18 cellular contexts compared by ENCODE assay signal in the genomic region with DNA sequence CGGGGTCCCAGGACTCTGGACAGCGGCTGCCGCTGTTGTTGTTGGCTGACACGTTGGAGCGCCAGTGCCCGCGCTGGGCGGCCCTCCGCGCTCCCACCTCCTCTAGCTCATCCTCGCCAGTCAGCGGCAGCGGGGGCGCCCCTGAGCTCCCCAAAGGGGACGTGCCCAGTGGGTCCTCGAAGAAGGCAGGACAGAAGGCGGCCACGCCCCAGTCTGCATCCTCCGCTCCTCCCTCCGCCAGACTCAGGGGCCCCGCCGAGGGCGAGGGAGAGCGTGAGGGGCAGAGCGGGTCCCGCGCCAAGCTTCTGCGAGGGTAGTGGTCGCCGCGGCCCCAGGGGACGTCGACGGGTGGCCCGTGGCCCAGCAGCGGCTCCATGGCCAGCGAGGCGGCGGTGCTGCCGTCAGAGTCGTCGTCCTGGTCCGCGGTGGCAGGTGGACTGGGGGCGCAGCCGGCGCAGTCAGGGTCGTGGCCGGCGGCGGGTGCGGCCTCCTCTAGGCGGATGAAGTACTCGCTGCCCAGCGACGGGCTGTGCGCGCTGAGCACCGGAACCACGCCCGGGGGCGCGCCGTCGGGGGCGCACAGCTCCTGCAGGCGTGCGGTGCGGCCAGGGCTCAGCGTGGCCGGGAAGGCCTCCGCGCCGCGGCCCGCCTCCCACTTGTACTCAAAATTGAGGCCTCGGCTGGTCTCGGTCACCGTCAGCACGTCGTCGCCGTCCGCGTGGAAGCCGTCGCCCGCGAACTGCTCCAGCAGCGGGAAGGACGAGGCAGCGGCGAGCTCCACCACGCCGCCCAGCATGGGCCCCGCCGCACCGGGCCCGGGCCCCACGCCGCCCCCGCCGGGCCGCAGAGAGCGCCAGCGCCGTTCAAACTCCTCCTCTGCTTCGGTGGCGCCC. TPM values are rescaled to one million over a fixed set of nuclear protein-coding genes. Genes with fewer than 3 reads are reported as not detected.
A peak's percentile ranks its signal among the peaks of the same experiment; 100 is the strongest.
DNase-seq lines count a peak whose midpoint lies in the region; ATAC-seq and TF ChIP-seq lines count a peak whose summit lies in the region.
"Had no signal": no experiment of that assay in that cellular context is flagged by ENCODE, and none has a peak within 500 bp of the region (broad histone marks: within the 10 kb centered on the region; RNA-seq: fewer than 3 reads in every experiment).

No MANE protein-coding gene starts in this region.

- H4K8ac ChIP-seq in neuronal stem cell (ENCODE audit: low read depth, low read length): no peak overlapping the region

- no TSS peak for BruUV-seq in HCT116 (replicated peaks; lab: Mats Ljungman, UMichigan)

- WGBS in endodermal cell (ENCODE audit: insufficient coverage in 1 of 2, insufficient read length in 1 of 2), 2 experiments: 94% methylated on average over 78 to 109 of the region's 109 CpGs
- WGBS in neuronal stem cell (ENCODE audit: extremely low coverage in 2 of 2, insufficient read length in 2 of 2, insufficient replicate concordance in 1 of 2), 2 donors: no CpG with 5 or more reads among the region's 109 CpGs

- TF ChIP-seq CTCF in 22Rv1 (IDR thresholded peaks at IDR 0.05) (peak; percentile 11; the same call in 1 of the 2 replicates), HCT116 (IDR thresholded peaks at IDR 0.05 in 2 of 3, conservative IDR thresholded peaks at IDR 0.05 in 1 of 3; ENCODE audit: borderline replicate concordance in 1 of 3, insufficient read depth in 1 of 3, low read depth in 2 of 3, low read length in 2 of 3) (no peak), endodermal cell (conservative IDR thresholded peaks at IDR 0.05) (no peak), osteocyte (IDR thresholded peaks at IDR 0.05) (no peak)

- H4K91ac ChIP-seq in neuronal stem cell (ENCODE audit: low read depth, low read length, poor library complexity): no peak overlapping the region

- H3K4me2 ChIP-seq in HCT116 (ENCODE audit: low read length): no peak overlapping the region
- H3K4me2 ChIP-seq in neuronal stem cell (ENCODE audit: insufficient read depth, low read length, poor library complexity, severe bottlenecking): peak overlapping the region; percentile 11

- no peaks in the 10 kb centered on the region for H3K9me2 ChIP-seq in HCT116 (ENCODE audit: insufficient read depth)

- H3K4ac ChIP-seq in neuronal stem cell (ENCODE audit: low read length): no peak overlapping the region

- H2BK12ac ChIP-seq in neuronal stem cell (ENCODE audit: low read length): no peak overlapping the region

- H3K23ac ChIP-seq in neuronal stem cell (ENCODE audit: low read depth, low read length, poor library complexity): peak overlapping the region; percentile 85

- H3K27ac Mint-ChIP-seq in endodermal cell (no peak overlapping the region), osteocyte (ENCODE audit: unreplicated experiment) (no peak overlapping the region), immature natural killer cell (no peak overlapping the region)
- H3K27ac Mint-ChIP-seq: CD4-positive, CD25-positive, alpha-beta regulatory T cell had no signal

- peak overlapping the region; percentile 75 for H3K14ac ChIP-seq in neuronal stem cell (ENCODE audit: low read length)

- H3K4me1 Mint-ChIP-seq in endodermal cell (no peaks in the 10 kb centered on the region), osteocyte (ENCODE audit: unreplicated experiment) (no peaks in the 10 kb centered on the region), immature natural killer cell (peaks cover 0 to 1% of the 10 kb centered on the region in 2 donors)
- no peaks in the 10 kb centered on the region for H3K4me1 Mint-ChIP-seq in activated T-cell treated with anti-CD3 and anti-CD28 coated beads, Interleukin-2, amount 50 U/mL, for 4 hours (ENCODE audit: low read depth)

- POLR2A ChIA-PET in HCT116 (lab: Charles Lee): no interaction called here

- H2BK15ac ChIP-seq in neuronal stem cell (ENCODE audit: low read length): peak overlapping the region; percentile 37

- TF ChIP-seq POLR2A in HCT116 (IDR thresholded peaks at IDR 0.05; ENCODE audit: borderline replicate concordance, extremely low read depth, insufficient read depth, insufficient read length): no peak

- DNase-seq in HCT116 (ENCODE audit: low read depth, low spot score) (no peak), endodermal cell (peak; percentile 79), neuronal stem cell (ENCODE audit: low spot score) (no peak), osteocyte (ENCODE audit: extremely low spot score, unreplicated experiment) (no peak), immature natural killer cell (no peak)
- no peak for DNase-seq in activated T-cell treated with anti-CD3 and anti-CD28 coated beads, Interleukin-2, amount 50 U/mL, for 4 hours
- DNase-seq: BE2C; CD4-positive, CD25-positive, alpha-beta regulatory T cell; COR-L47; DMS 273 treated with DMSO at 0.1 percent for 48 hours; NCI-H1105; NCI-H1694; NCI-H82; OCI-M1; Right ventricle myocardium superior had no signal

- no peak overlapping the region for H2BK120ac ChIP-seq in neuronal stem cell (ENCODE audit: low read depth, low read length)

- H3K4me1 ChIP-seq in HCT116 (ENCODE audit: control insufficient read depth in 1 of 2, insufficient read depth in 2 of 2, low read length in 2 of 2) (peaks cover 10 to 27% of the 10 kb centered on the region in 2 experiments), endodermal cell (ENCODE audit: control insufficient read depth, insufficient read depth, low read length) (no peaks in the 10 kb centered on the region), neuronal stem cell (ENCODE audit: control insufficient read depth in 2 of 2, insufficient read depth in 1 of 2, low read depth in 1 of 2, low read length in 2 of 2) (peaks cover under 1 to 5% of the 10 kb centered on the region in 2 donors)

- no peaks in the 10 kb centered on the region for H4K20me1 ChIP-seq in HCT116 (ENCODE audit: insufficient read depth)

- H3K9me3 Mint-ChIP-seq in endodermal cell: no peaks in the 10 kb centered on the region
- no peaks in the 10 kb centered on the region for H3K9me3 Mint-ChIP-seq in osteocyte (ENCODE audit: unreplicated experiment)
- no peaks in the 10 kb centered on the region for H3K9me3 Mint-ChIP-seq in immature natural killer cell
- H3K9me3 Mint-ChIP-seq in activated T-cell treated with anti-CD3 and anti-CD28 coated beads, Interleukin-2, amount 50 U/mL, for 4 hours: no peaks in the 10 kb centered on the region

- H3K4me3 Mint-ChIP-seq in endodermal cell: no peak overlapping the region
- no peak overlapping the region for H3K4me3 Mint-ChIP-seq in osteocyte (ENCODE audit: unreplicated experiment)
- no peak overlapping the region for H3K4me3 Mint-ChIP-seq in immature natural killer cell
- H3K4me3 Mint-ChIP-seq in activated T-cell treated with anti-CD3 and anti-CD28 coated beads, Interleukin-2, amount 50 U/mL, for 4 hours: no peak overlapping the region
- H3K4me3 Mint-ChIP-seq: CD4-positive, CD25-positive, alpha-beta regulatory T cell had no signal

- ATAC-seq in HCT116: no peak
- ATAC-seq in activated T-cell treated with anti-CD3 and anti-CD28 coated beads, Interleukin-2, amount 50 U/mL, for 4 hours: no peak
- ATAC-seq in HG03565 (IDR thresholded peaks at IDR 0.05; ENCODE audit: unreplicated experiment): no peak

- no peak for TF ChIP-seq RAD21 in HCT116 (IDR thresholded peaks at IDR 0.05; ENCODE audit: low read depth)

- no peak overlapping the region for H3K4me3 ChIP-seq in HCT116 (replicated peaks in 1 of 2; ENCODE audit: low read depth in 1 of 2, low read length in 2 of 2)
- H3K4me3 ChIP-seq in endodermal cell (ENCODE audit: low read length): no peak overlapping the region
- H3K4me3 ChIP-seq in neuronal stem cell (ENCODE audit: low read length in 2 of 2): no peak overlapping the region

- RAD21 ChIA-PET in HCT116 (lab: Charles Lee; ENCODE audit: low non-redundant PET in 1 of 2, low total read pairs in 2 of 2, uncharacterized antibody in 2 of 2, unreplicated experiment in 2 of 2): no interaction called here

- H3K79me2 ChIP-seq in HCT116 (ENCODE audit: insufficient read depth, low read length): peaks cover 12% of the 10 kb centered on the region; the same call in 1 of the 2 replicates

- H2AFZ ChIP-seq in HCT116 (ENCODE audit: low read depth, low read length, poor library complexity, severe bottlenecking) (no peak overlapping the region), neuronal stem cell (ENCODE audit: low read length) (no peak overlapping the region)

- peak overlapping the region; percentile 75 for H2BK5ac ChIP-seq in neuronal stem cell (ENCODE audit: low read length)

- H3K36me3 ChIP-seq in HCT116 (ENCODE audit: control insufficient read depth in 1 of 2, insufficient read depth in 2 of 2, low read length in 2 of 2) (no peaks in the 10 kb centered on the region), endodermal cell (ENCODE audit: control insufficient read depth, insufficient read depth, low read length) (no peaks in the 10 kb centered on the region), neuronal stem cell (replicated peaks in 1 of 2; ENCODE audit: control insufficient read depth in 2 of 2, insufficient read depth in 2 of 2, low read length in 2 of 2) (no peaks in the 10 kb centered on the region)
- H3K36me3 ChIP-seq: BE2C had no signal

- H3K36me3 Mint-ChIP-seq in endodermal cell (ENCODE audit: low read depth): no peaks in the 10 kb centered on the region
- H3K36me3 Mint-ChIP-seq in osteocyte (ENCODE audit: unreplicated experiment): no peaks in the 10 kb centered on the region
- no peaks in the 10 kb centered on the region for H3K36me3 Mint-ChIP-seq in immature natural killer cell
- no peaks in the 10 kb centered on the region for H3K36me3 Mint-ChIP-seq in activated T-cell treated with anti-CD3 and anti-CD28 coated beads, Interleukin-2, amount 50 U/mL, for 4 hours (ENCODE audit: insufficient read depth)
- H3K36me3 Mint-ChIP-seq: CD4-positive, CD25-positive, alpha-beta regulatory T cell had no signal

- H3K9me3 ChIP-seq in HCT116 (ENCODE audit: control insufficient read depth in 1 of 2, insufficient read depth in 1 of 2, low read depth in 1 of 2, low read length in 2 of 2) (no peaks in the 10 kb centered on the region), endodermal cell (ENCODE audit: control insufficient read depth, low read length) (no peaks in the 10 kb centered on the region), neuronal stem cell (replicated peaks in 1 of 2; ENCODE audit: control insufficient read depth in 2 of 2, insufficient read depth in 1 of 2, low read depth in 1 of 2, low read length in 2 of 2) (no peaks in the 10 kb centered on the region)
- H3K9me3 ChIP-seq: BE2C had no signal

- no peak overlapping the region for H3K9ac ChIP-seq in HCT116 (ENCODE audit: low read length)
- no peak overlapping the region for H3K9ac ChIP-seq in endodermal cell (ENCODE audit: extremely low read depth, low read length, poor library complexity, severe bottlenecking)
- H3K9ac ChIP-seq in neuronal stem cell (ENCODE audit: low read depth, low read length, poor library complexity): no peak overlapping the region

- peak overlapping the region; percentile 76 for H3K18ac ChIP-seq in neuronal stem cell (ENCODE audit: low read length)

- CTCF ChIA-PET in HCT116 (lab: Charles Lee): interaction anchor here (1.0 kb wide), 1 partner anchor 133 kb away, joined by 3 read pairs; no protein-coding TSS in a partner anchor

- intact Hi-C loops in HCT116 (cut with micrococcal nuclease): no loop called here

- no peaks in the 10 kb centered on the region for H3K27me3 ChIP-seq in HCT116 (ENCODE audit: insufficient read depth, low read length)
- no peaks in the 10 kb centered on the region for H3K27me3 ChIP-seq in endodermal cell (ENCODE audit: control insufficient read depth, insufficient read depth, low read length, poor library complexity, severe bottlenecking)
- H3K27me3 ChIP-seq in neuronal stem cell (ENCODE audit: control insufficient read depth in 3 of 3, insufficient read depth in 3 of 3, low read depth in 1 of 3, low read length in 3 of 3): peaks cover 0 to 25% (median 0%) of the 10 kb centered on the region in 3 experiments
- H3K27me3 ChIP-seq: BE2C had no signal

- H3K27ac ChIP-seq in 22Rv1: no peak overlapping the region
- peak overlapping the region; percentile 8; the same call in 1 of the 2 replicates for H3K27ac ChIP-seq in HCT116 (ENCODE audit: low read depth, low read length)
- H3K27ac ChIP-seq in endodermal cell (ENCODE audit: low read depth, low read length): no peak overlapping the region
- no peak overlapping the region for H3K27ac ChIP-seq in neuronal stem cell (replicated peaks; ENCODE audit: low read length)

- H3K27me3 Mint-ChIP-seq in endodermal cell (ENCODE audit: insufficient read depth) (no peaks in the 10 kb centered on the region), osteocyte (ENCODE audit: unreplicated experiment) (no peaks in the 10 kb centered on the region), immature natural killer cell (ENCODE audit: low read depth in 3 of 3) (peaks cover 0 to 3% (median 0%) of the 10 kb centered on the region in 3 donors)
- H3K27me3 Mint-ChIP-seq in activated T-cell treated with anti-CD3 and anti-CD28 coated beads, Interleukin-2, amount 50 U/mL, for 4 hours (ENCODE audit: low read depth): no peaks in the 10 kb centered on the region
- H3K27me3 Mint-ChIP-seq: CD4-positive, CD25-positive, alpha-beta regulatory T cell had no signal

- no peak overlapping the region for H2AK5ac ChIP-seq in neuronal stem cell (ENCODE audit: low read depth, low read length)

- peaks cover 5% of the 10 kb centered on the region for H3K79me1 ChIP-seq in neuronal stem cell (ENCODE audit: low read depth, low read length)

RNA-seq across cellular contexts. Expression of a gene that starts 43.2 kb away (rescaled TPM):
- total RNA-seq in HCT116 (2021; ENCODE audit: unreplicated experiment) (not detected), endodermal cell (not detected), osteocyte (not detected in 2 replicates)
- 0.04 TPM in 1 of 2 replicates, not detected in the other for polyA plus RNA-seq in HCT116 (2012)
- not detected for polyA plus RNA-seq in endodermal cell (2013, experiment 1 of 2)
- polyA plus RNA-seq in endodermal cell (2013, experiment 2 of 2): not detected
- 0.06 TPM for polyA plus RNA-seq in neuronal stem cell (2013, experiment 1 of 2)
- polyA plus RNA-seq in neuronal stem cell (2013, experiment 2 of 2): 0.04 TPM
- not detected for polyA plus RNA-seq in immature natural killer cell
- total RNA-seq in activated T-cell treated with anti-CD3 and anti-CD28 coated beads, Interleukin-2, amount 50 U/mL, for 4 hours: not detected
- total RNA-seq: CD4-positive, CD25-positive, alpha-beta regulatory T cell; NCI-H460; Right ventricle myocardium superior had no signal
- polyA plus RNA-seq: CD4-positive, CD25-positive, alpha-beta regulatory T cell had no signal

RNA-seq across cellular contexts. Expression of a gene that starts 43.9 kb away (rescaled TPM):
- total RNA-seq in HCT116 (2021; ENCODE audit: unreplicated experiment) (4.4 TPM), endodermal cell (1 to 10 TPM; 3.3 to 4.3 TPM), osteocyte (0.37 TPM in 1 of 2 replicates, not detected in the other)
- 3.5 and 3.7 TPM in 2 replicates for polyA plus RNA-seq in HCT116 (2012)
- 2.7 TPM for polyA plus RNA-seq in endodermal cell (2013, experiment 1 of 2)
- polyA plus RNA-seq in endodermal cell (2013, experiment 2 of 2): 4.6 TPM
- 5.6 TPM for polyA plus RNA-seq in neuronal stem cell (2013, experiment 1 of 2)
- 5.4 TPM for polyA plus RNA-seq in neuronal stem cell (2013, experiment 2 of 2)
- polyA plus RNA-seq in immature natural killer cell: 1 to 10 TPM in 1 of 3 donors, under 1 TPM in 2; 0.52 to 2.9 (median 0.97) TPM
- total RNA-seq in activated T-cell treated with anti-CD3 and anti-CD28 coated beads, Interleukin-2, amount 50 U/mL, for 4 hours: 1 to 10 TPM in 1 of 3 donors, under 1 TPM in 2; 0.46 to 3.8 (median 0.87) TPM
- total RNA-seq: CD4-positive, CD25-positive, alpha-beta regulatory T cell had no signal
